Comparison of ENCODE assay signal across 20 cellular contexts in the genomic region with DNA sequence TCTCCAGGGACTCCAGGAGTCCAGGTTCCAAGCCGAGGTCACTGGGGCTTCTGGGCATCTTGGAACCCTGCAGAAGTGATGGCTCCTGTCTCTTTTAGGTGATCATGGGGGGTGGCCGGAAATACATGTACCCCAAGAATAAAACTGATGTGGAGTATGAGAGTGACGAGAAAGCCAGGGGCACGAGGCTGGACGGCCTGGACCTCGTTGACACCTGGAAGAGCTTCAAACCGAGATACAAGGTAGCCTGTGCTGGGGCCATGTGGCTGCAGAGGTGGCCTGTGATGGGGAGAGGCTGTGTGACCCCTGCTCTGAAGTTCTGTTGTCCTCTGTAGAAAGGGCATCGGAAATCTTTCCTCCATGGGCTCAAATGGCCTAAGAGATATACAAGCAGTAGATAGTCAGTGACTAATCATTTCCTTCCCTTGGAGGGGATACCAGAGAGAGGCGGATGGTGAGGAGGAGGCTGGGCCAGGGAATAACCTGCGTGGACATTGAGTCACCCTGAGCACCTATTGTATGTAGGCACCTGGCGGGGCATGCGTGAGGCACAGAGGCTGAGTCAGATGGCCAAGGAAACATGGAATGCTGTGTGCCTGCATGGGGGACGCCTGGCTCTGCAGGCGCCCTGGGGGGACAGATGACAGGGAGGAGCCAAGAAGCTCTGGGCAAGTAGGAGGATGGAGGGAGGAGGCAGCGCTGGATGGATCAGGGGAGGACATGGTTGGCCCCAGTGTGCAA. TPM values are rescaled to one million over a fixed set of nuclear protein-coding genes. Genes with fewer than 3 reads are reported as not detected.
DNase-seq lines count a peak whose midpoint lies in the region; ATAC-seq and TF ChIP-seq lines count a peak whose summit lies in the region.
"Had no signal": no experiment of that assay in that cellular context is flagged by ENCODE, and none has a peak within 500 bp of the region (broad histone marks: within the 10 kb centered on the region; RNA-seq: fewer than 3 reads in every experiment).

No MANE protein-coding gene starts in this region.

- H3K9me3 ChIP-seq in SJSA1 (replicated peaks) (no peaks in the 10 kb centered on the region), hepatocyte (ENCODE audit: low read depth) (no peaks in the 10 kb centered on the region)
- H3K9me3 ChIP-seq: colonic mucosa, testis had no signal

- TF ChIP-seq CTCF in foreskin keratinocyte (conservative IDR thresholded peaks at IDR 0.05) (no peak), hepatocyte (IDR thresholded peaks at IDR 0.05; ENCODE audit: poor library complexity) (no peak)

- peaks cover 0 to 3% of the 10 kb centered on the region in 2 donors for H3K4me1 Mint-ChIP-seq in stimulated activated naive B cell treated with anti-CD40 and anti-IgM and Interleukin-4, amounts not matched to agents 10 μg/mL and 1 μg/mL and 100 μg/mL, for 72 hours
- H3K4me1 Mint-ChIP-seq: activated B cell treated with CpG ODN at 0.5 μM for 24 hours; activated naive CD4-positive, alpha-beta T cell treated with anti-CD3 and anti-CD28 coated beads, Interleukin-2, amount 50 U/mL, for 24 hours; naive thymus-derived CD8-positive, alpha-beta T cell had no signal

- H3K4me1 ChIP-seq in SJSA1 (replicated peaks) (peaks cover 67% of the 10 kb centered on the region), foreskin keratinocyte (peaks cover 4% of the 10 kb centered on the region), hepatocyte (ENCODE audit: insufficient read depth) (no peaks in the 10 kb centered on the region)
- H3K4me1 ChIP-seq: colonic mucosa, testis had no signal

- no peak overlapping the region for H3K4me2 ChIP-seq in hepatocyte

- no peaks in the 10 kb centered on the region for H4K20me1 ChIP-seq in hepatocyte (ENCODE audit: insufficient read depth, poor library complexity, severe bottlenecking)

- no peaks in the 10 kb centered on the region for H3K79me2 ChIP-seq in hepatocyte

- DNase-seq in DMS 273 (lab: John Stamatoyannopoulos, UW; ENCODE audit: unreplicated experiment) (peak; percentile 40), DMS 273 treated with DMSO at 0.1 percent for 48 hours (lab: John Stamatoyannopoulos, UW) (no peak), SJSA1 (ENCODE audit: low read depth in 1 of 2, low spot score in 2 of 2) (no peak), foreskin keratinocyte (peak in 1 of 2 donors; percentile 62), HK-2 (ENCODE audit: unreplicated experiment) (no peak), hepatocyte (ENCODE audit: low spot score) (no peak)
- no peak for DNase-seq in stimulated activated naive B cell treated with anti-CD40 and anti-IgM and Interleukin-4, amounts not matched to agents 10 μg/mL and 1 μg/mL and 100 μg/mL, for 72 hours
- DNase-seq: activated B cell treated with CpG ODN at 0.5 μM for 24 hours; activated CD8-positive, alpha-beta memory T cell treated with anti-CD3 and anti-CD28 coated beads, Interleukin-2, amount 50 U/mL, for 4 hours; colonic mucosa; foreskin melanocyte; naive thymus-derived CD8-positive, alpha-beta T cell; NCI-H1436 treated with DMSO at 0.1 percent for 48 hours; NCI-H526 treated with DMSO at 0.1 percent for 48 hours; testis had no signal

- ATAC-seq in foreskin keratinocyte (peak; percentile 81), HG03280 (IDR thresholded peaks at IDR 0.05; ENCODE audit: unreplicated experiment) (no peak)
- no peak for ATAC-seq in stimulated activated naive B cell treated with anti-CD40 and anti-IgM and Interleukin-4, amounts not matched to agents 10 μg/mL and 1 μg/mL and 100 μg/mL, for 72 hours (replicated peaks)
- ATAC-seq: naive thymus-derived CD8-positive, alpha-beta T cell had no signal

- peaks cover 16 to 19% of the 10 kb centered on the region in 2 donors for H3K27me3 Mint-ChIP-seq in stimulated activated naive B cell treated with anti-CD40 and anti-IgM and Interleukin-4, amounts not matched to agents 10 μg/mL and 1 μg/mL and 100 μg/mL, for 72 hours
- H3K27me3 Mint-ChIP-seq: activated B cell treated with CpG ODN at 0.5 μM for 24 hours; activated naive CD4-positive, alpha-beta T cell treated with anti-CD3 and anti-CD28 coated beads, Interleukin-2, amount 50 U/mL, for 24 hours had no signal

- peak overlapping the region; percentile 56 for H3K27ac Mint-ChIP-seq in stimulated activated naive B cell treated with anti-CD40 and anti-IgM and Interleukin-4, amounts not matched to agents 10 μg/mL and 1 μg/mL and 100 μg/mL, for 72 hours
- H3K27ac Mint-ChIP-seq: activated B cell treated with CpG ODN at 0.5 μM for 24 hours; activated naive CD4-positive, alpha-beta T cell treated with anti-CD3 and anti-CD28 coated beads, Interleukin-2, amount 50 U/mL, for 24 hours; naive thymus-derived CD8-positive, alpha-beta T cell had no signal

- no peaks in the 10 kb centered on the region for H3K27me3 ChIP-seq in SJSA1 (replicated peaks)
- H3K27me3 ChIP-seq in foreskin keratinocyte = no peaks in the 10 kb centered on the region
- H3K27me3 ChIP-seq in hepatocyte = no peaks in the 10 kb centered on the region
- H3K27me3 ChIP-seq: colonic mucosa, testis had no signal

- no peaks in the 10 kb centered on the region for H3K36me3 Mint-ChIP-seq in stimulated activated naive B cell treated with anti-CD40 and anti-IgM and Interleukin-4, amounts not matched to agents 10 μg/mL and 1 μg/mL and 100 μg/mL, for 72 hours
- H3K36me3 Mint-ChIP-seq: activated naive CD4-positive, alpha-beta T cell treated with anti-CD3 and anti-CD28 coated beads, Interleukin-2, amount 50 U/mL, for 24 hours; naive thymus-derived CD8-positive, alpha-beta T cell had no signal

- no peak overlapping the region for H3K4me3 Mint-ChIP-seq in stimulated activated naive B cell treated with anti-CD40 and anti-IgM and Interleukin-4, amounts not matched to agents 10 μg/mL and 1 μg/mL and 100 μg/mL, for 72 hours
- H3K4me3 Mint-ChIP-seq: activated B cell treated with CpG ODN at 0.5 μM for 24 hours; activated naive CD4-positive, alpha-beta T cell treated with anti-CD3 and anti-CD28 coated beads, Interleukin-2, amount 50 U/mL, for 24 hours; naive thymus-derived CD8-positive, alpha-beta T cell had no signal

- H3K9me3 Mint-ChIP-seq in stimulated activated naive B cell treated with anti-CD40 and anti-IgM and Interleukin-4, amounts not matched to agents 10 μg/mL and 1 μg/mL and 100 μg/mL, for 72 hours = no peaks in the 10 kb centered on the region
- H3K9me3 Mint-ChIP-seq: activated B cell treated with CpG ODN at 0.5 μM for 24 hours; activated naive CD4-positive, alpha-beta T cell treated with anti-CD3 and anti-CD28 coated beads, Interleukin-2, amount 50 U/mL, for 24 hours; naive thymus-derived CD8-positive, alpha-beta T cell had no signal

- peaks cover 86% of the 10 kb centered on the region for H3K36me3 ChIP-seq in SJSA1
- no peaks in the 10 kb centered on the region for H3K36me3 ChIP-seq in hepatocyte (replicated peaks; ENCODE audit: insufficient read depth, low read depth)
- H3K36me3 ChIP-seq: colonic mucosa had no signal

- no peaks in the 10 kb centered on the region for H3K9me2 ChIP-seq in hepatocyte (replicated peaks; ENCODE audit: insufficient read depth)

- no peak overlapping the region for H3K4me3 ChIP-seq in SJSA1
- no peak overlapping the region for H3K4me3 ChIP-seq in hepatocyte
- H3K4me3 ChIP-seq: colonic mucosa, SK-N-MC, skin epidermis, testis had no signal

- WGBS in hepatocyte (ENCODE audit: low lambda C conversion rate, missing lambda C conversion rate) = 79% methylated on average over 15 of the region's 15 CpGs

- H3K27ac ChIP-seq in SJSA1 = peak overlapping the region; percentile 91
- peak overlapping the region; percentile 57 for H3K27ac ChIP-seq in foreskin keratinocyte
- no peak overlapping the region for H3K27ac ChIP-seq in hepatocyte
- H3K27ac ChIP-seq: 22Rv1, colonic mucosa, SK-N-MC, skin epidermis, testis had no signal

- no peak overlapping the region for H2AFZ ChIP-seq in hepatocyte

RNA-seq across cellular contexts. Expression of a gene that starts 59.0 kb away (rescaled TPM):
- total RNA-seq in SJSA1 (2014; rRNA removed; shearing (Covaris generic)) = 269 and 410 TPM in 2 replicates
- total RNA-seq in foreskin keratinocyte (1.2 TPM in 1 of 2 replicates, not detected in the other), hepatocyte (1.6 and 2.2 TPM in 2 replicates)
- polyA plus RNA-seq in foreskin keratinocyte (2.2 TPM in 1 of 2 replicates, not detected in the other), hepatocyte (1.6 and 6.0 TPM in 2 replicates)
- total RNA-seq: naive thymus-derived CD8-positive, alpha-beta T cell had no signal
- polyA plus RNA-seq: naive thymus-derived CD8-positive, alpha-beta T cell had no signal

Comparison
In these comparisons a context has a peak if more than half of its experiments do, and no peak if none do; other contexts are left out.
1. RNA of a gene that starts 59.0 kb away (total RNA-seq): 269 to 410 TPM in SJSA1; 1.6 to 2.2 TPM in hepatocyte and 1.2 TPM in foreskin keratinocyte; every median in the first group is over 10 times any median in the second.